Comparison of ENCODE assay signal across 15 cellular contexts in genomic region chr2:203948733-203949132, GRCh38. TPM values are rescaled to one million over a fixed set of nuclear protein-coding genes. Genes with fewer than 3 reads are reported as not detected.
DNase-seq lines count a peak whose midpoint lies in the region; ATAC-seq and TF ChIP-seq lines count a peak whose summit lies in the region.
"Had no signal": no experiment of that assay in that cellular context is flagged by ENCODE, and none has a peak within 500 bp of the region (broad histone marks: within the 10 kb centered on the region; RNA-seq: fewer than 3 reads in every experiment).

No MANE protein-coding gene starts in this region.

- TF ChIP-seq CTCF in CD8-positive, alpha-beta T cell (IDR thresholded peaks at IDR 0.05): no peak
- no peak for TF ChIP-seq CTCF in activated CD8-positive, alpha-beta T cell treated with anti-CD3 and anti-CD28 coated beads for 36 hours (IDR thresholded peaks at IDR 0.05)

- peaks cover 31% of the 10 kb centered on the region for H3K36me3 Mint-ChIP-seq in CD8-positive, alpha-beta T cell
- H3K36me3 Mint-ChIP-seq in activated CD8-positive, alpha-beta T cell treated with anti-CD3 and anti-CD28 coated beads for 36 hours (ENCODE audit: low read depth): peaks cover 60% of the 10 kb centered on the region

- POLR2A ChIA-PET in CD8-positive, alpha-beta T cell (lab: Charles Lee): interaction anchor here (1.2 to 3.0 kb wide), 2 partner anchors 12 to 53 kb away, joined by 3 to 26 read pairs; partner anchors contain the start of gene ICOS
- POLR2A ChIA-PET in activated CD8-positive, alpha-beta T cell treated with anti-CD3 and anti-CD28 coated beads for 36 hours (lab: Charles Lee): interaction anchor here (0.8 to 2.6 kb wide), 11 partner anchors 7 to 97 kb away, joined by 3 to 14 read pairs (median 5); partner anchors contain the start of gene CTLA4

- no peaks in the 10 kb centered on the region for H3K9me3 Mint-ChIP-seq in CD8-positive, alpha-beta T cell
- H3K9me3 Mint-ChIP-seq in activated CD8-positive, alpha-beta T cell treated with anti-CD3 and anti-CD28 coated beads for 36 hours: peaks cover 7% of the 10 kb centered on the region

- intact Hi-C loops in CD8-positive, alpha-beta T cell (cut with DNase I, micrococcal nuclease): no loop called here
- intact Hi-C loops in activated CD8-positive, alpha-beta T cell treated with anti-CD3 and anti-CD28 coated beads for 36 hours (cut with micrococcal nuclease): loop anchor here (2.0 kb wide), 1 partner anchor 44 kb away; no protein-coding TSS in a partner anchor

- H3K4me3 Mint-ChIP-seq in CD8-positive, alpha-beta T cell: peak overlapping the region; percentile 4
- peak overlapping the region; percentile 36 for H3K4me3 Mint-ChIP-seq in activated CD8-positive, alpha-beta T cell treated with anti-CD3 and anti-CD28 coated beads for 36 hours

- no peaks in the 10 kb centered on the region for H3K9me3 ChIP-seq in CD8-positive, alpha-beta T cell (ENCODE audit: low read length)

- H3K4me1 Mint-ChIP-seq in CD8-positive, alpha-beta T cell (ENCODE audit: low read depth): peaks cover 91% of the 10 kb centered on the region
- H3K4me1 Mint-ChIP-seq in activated CD8-positive, alpha-beta T cell treated with anti-CD3 and anti-CD28 coated beads for 36 hours (ENCODE audit: low read depth): peaks cover 87% of the 10 kb centered on the region

- H3K36me3 ChIP-seq in CD8-positive, alpha-beta T cell (ENCODE audit: insufficient read depth, low read length): no peaks in the 10 kb centered on the region
- H3K36me3 ChIP-seq: ascending aorta, left ventricle myocardium inferior, SJCRH30 had no signal

- H3K27ac Mint-ChIP-seq in CD8-positive, alpha-beta T cell: peak overlapping the region; percentile 90
- H3K27ac Mint-ChIP-seq in activated CD8-positive, alpha-beta T cell treated with anti-CD3 and anti-CD28 coated beads for 36 hours: peak overlapping the region; percentile 83

- H3K27me3 ChIP-seq in CD8-positive, alpha-beta T cell (ENCODE audit: insufficient read depth, low read length): no peaks in the 10 kb centered on the region
- H3K27me3 ChIP-seq: ascending aorta, SJCRH30 had no signal

- no peaks in the 10 kb centered on the region for H3K27me3 Mint-ChIP-seq in CD8-positive, alpha-beta T cell (ENCODE audit: low read depth)
- H3K27me3 Mint-ChIP-seq in activated CD8-positive, alpha-beta T cell treated with anti-CD3 and anti-CD28 coated beads for 36 hours: no peaks in the 10 kb centered on the region

- no peak overlapping the region for H3K4me3 ChIP-seq in CD8-positive, alpha-beta T cell (ENCODE audit: low read depth, low read length)
- H3K4me3 ChIP-seq: ascending aorta, left ventricle myocardium inferior, SJCRH30 had no signal

- peak overlapping the region; percentile 8 for H3K27ac ChIP-seq in CD8-positive, alpha-beta T cell (ENCODE audit: low read depth, low read length)
- H3K27ac ChIP-seq: ascending aorta, HL-60, left ventricle myocardium inferior, SJCRH30 had no signal

- H3K4me1 ChIP-seq in CD8-positive, alpha-beta T cell (ENCODE audit: insufficient read depth, low read length): peaks cover 69% of the 10 kb centered on the region
- H3K4me1 ChIP-seq: ascending aorta, left ventricle myocardium inferior had no signal

- ATAC-seq in CD8-positive, alpha-beta T cell: no peak
- ATAC-seq in GM18520 (IDR thresholded peaks at IDR 0.05; ENCODE audit: unreplicated experiment) (peak; percentile 47), HG02678 (IDR thresholded peaks at IDR 0.05; ENCODE audit: unreplicated experiment) (peak; percentile 45), HG03045 (IDR thresholded peaks at IDR 0.05; ENCODE audit: unreplicated experiment) (no peak)
- no peak for ATAC-seq in activated CD8-positive, alpha-beta T cell treated with anti-CD3 and anti-CD28 coated beads for 36 hours

- CTCF ChIA-PET in CD8-positive, alpha-beta T cell (lab: Charles Lee): interaction anchor here (1.0 to 1.6 kb wide), 3 partner anchors 10 to 21 kb away, joined by 3 to 5 read pairs (median 4); no protein-coding TSS in a partner anchor
- CTCF ChIA-PET in activated CD8-positive, alpha-beta T cell treated with anti-CD3 and anti-CD28 coated beads for 36 hours (lab: Charles Lee): interaction anchor here (1.3 kb wide), 1 partner anchor 15 kb away, joined by 5 read pairs; no protein-coding TSS in a partner anchor

- no peak for DNase-seq in CD8-positive, alpha-beta T cell
- no peak for DNase-seq in activated CD8-positive, alpha-beta T cell treated with anti-CD3 and anti-CD28 coated beads for 36 hours
- DNase-seq in foreskin melanocyte (no peak), NCI-H82 (lab: John Stamatoyannopoulos, UW) (no peak), NCI-H748 (lab: John Stamatoyannopoulos, UW; ENCODE audit: unreplicated experiment) (no peak)
- DNase-seq: glutamatergic neuron, left ventricle myocardium inferior, MV-4-11, NCI-H526, SJCRH30 had no signal

RNA-seq across cellular contexts. Expression of gene ICOS, which starts 12.2 kb away (rescaled TPM):
- 10 to 100 TPM; 50.4 to 52.5 TPM for total RNA-seq in CD8-positive, alpha-beta T cell
- total RNA-seq in activated CD8-positive, alpha-beta T cell treated with anti-CD3 and anti-CD28 coated beads for 36 hours: 10 to 100 TPM; 55.0 to 55.6 TPM
- total RNA-seq: ascending aorta, left ventricle myocardium inferior, SJCRH30 had no signal

Comparison
In these comparisons a context has a peak if more than half of its experiments do, and no peak if none do; other contexts are left out.
1. ATAC-seq: peak in GM18520 (single experiment) and HG02678 (single experiment); none in CD8-positive, alpha-beta T cell (single experiment), activated CD8-positive, alpha-beta T cell treated with anti-CD3 and anti-CD28 coated beads for 36 hours (single experiment) and HG03045 (single experiment).